1 cellular context compared by ENCODE assay signal in the genomic region with DNA sequence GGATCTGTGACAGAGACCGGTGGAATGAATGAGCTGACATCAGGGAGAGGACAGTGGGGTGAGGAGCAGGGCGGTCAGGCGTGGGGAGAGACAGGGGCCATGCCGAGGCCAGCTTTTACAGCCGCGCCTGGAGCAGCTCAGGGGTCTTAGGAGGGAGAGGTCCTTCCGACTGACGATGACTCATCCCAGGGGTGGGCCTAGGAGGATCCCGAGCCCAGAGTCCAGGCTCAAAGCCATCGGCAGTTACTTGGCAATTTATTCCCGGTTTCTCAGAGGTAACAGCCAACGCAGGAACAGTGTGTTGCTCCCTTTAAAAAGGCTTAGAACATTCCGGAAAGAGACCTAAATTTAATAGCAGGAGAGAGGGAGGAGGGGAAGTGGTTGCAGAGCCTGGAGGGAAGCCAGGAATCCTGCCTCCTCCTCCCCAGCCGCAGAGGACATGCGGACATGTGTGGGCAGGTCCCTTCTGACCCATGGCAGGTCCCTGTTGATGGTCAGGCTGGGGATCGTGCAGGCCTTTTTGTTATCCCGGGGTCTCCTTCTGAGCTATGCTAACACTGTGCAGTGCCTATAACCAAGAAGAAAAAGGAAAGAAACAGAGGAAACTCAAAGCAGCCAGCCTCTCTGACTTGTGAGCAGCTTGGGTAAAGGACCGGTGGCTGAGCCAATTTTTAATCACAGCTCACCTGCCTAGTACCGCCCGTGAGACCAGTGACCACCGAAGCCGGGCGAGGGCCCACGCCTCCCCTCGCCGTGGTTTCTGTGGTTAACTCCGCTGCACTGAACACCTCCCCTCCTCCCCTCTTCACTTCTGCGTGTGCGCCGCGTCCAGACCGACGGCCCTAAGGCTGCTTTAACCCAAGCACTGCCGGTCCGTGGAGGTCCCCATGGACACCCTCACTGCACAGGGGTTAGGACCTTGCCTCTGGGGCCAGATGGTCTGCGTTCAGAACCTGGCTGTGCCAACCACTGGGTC.
TF ChIP-seq lines count a peak whose summit lies in the region.

No MANE protein-coding gene starts in this region.

TF ChIP-seq in K562, 482 proteins besides CTCF, POLR2A, EP300 and RAD21 (continued from another document):
- TF ChIP-seq, protein P1, sequence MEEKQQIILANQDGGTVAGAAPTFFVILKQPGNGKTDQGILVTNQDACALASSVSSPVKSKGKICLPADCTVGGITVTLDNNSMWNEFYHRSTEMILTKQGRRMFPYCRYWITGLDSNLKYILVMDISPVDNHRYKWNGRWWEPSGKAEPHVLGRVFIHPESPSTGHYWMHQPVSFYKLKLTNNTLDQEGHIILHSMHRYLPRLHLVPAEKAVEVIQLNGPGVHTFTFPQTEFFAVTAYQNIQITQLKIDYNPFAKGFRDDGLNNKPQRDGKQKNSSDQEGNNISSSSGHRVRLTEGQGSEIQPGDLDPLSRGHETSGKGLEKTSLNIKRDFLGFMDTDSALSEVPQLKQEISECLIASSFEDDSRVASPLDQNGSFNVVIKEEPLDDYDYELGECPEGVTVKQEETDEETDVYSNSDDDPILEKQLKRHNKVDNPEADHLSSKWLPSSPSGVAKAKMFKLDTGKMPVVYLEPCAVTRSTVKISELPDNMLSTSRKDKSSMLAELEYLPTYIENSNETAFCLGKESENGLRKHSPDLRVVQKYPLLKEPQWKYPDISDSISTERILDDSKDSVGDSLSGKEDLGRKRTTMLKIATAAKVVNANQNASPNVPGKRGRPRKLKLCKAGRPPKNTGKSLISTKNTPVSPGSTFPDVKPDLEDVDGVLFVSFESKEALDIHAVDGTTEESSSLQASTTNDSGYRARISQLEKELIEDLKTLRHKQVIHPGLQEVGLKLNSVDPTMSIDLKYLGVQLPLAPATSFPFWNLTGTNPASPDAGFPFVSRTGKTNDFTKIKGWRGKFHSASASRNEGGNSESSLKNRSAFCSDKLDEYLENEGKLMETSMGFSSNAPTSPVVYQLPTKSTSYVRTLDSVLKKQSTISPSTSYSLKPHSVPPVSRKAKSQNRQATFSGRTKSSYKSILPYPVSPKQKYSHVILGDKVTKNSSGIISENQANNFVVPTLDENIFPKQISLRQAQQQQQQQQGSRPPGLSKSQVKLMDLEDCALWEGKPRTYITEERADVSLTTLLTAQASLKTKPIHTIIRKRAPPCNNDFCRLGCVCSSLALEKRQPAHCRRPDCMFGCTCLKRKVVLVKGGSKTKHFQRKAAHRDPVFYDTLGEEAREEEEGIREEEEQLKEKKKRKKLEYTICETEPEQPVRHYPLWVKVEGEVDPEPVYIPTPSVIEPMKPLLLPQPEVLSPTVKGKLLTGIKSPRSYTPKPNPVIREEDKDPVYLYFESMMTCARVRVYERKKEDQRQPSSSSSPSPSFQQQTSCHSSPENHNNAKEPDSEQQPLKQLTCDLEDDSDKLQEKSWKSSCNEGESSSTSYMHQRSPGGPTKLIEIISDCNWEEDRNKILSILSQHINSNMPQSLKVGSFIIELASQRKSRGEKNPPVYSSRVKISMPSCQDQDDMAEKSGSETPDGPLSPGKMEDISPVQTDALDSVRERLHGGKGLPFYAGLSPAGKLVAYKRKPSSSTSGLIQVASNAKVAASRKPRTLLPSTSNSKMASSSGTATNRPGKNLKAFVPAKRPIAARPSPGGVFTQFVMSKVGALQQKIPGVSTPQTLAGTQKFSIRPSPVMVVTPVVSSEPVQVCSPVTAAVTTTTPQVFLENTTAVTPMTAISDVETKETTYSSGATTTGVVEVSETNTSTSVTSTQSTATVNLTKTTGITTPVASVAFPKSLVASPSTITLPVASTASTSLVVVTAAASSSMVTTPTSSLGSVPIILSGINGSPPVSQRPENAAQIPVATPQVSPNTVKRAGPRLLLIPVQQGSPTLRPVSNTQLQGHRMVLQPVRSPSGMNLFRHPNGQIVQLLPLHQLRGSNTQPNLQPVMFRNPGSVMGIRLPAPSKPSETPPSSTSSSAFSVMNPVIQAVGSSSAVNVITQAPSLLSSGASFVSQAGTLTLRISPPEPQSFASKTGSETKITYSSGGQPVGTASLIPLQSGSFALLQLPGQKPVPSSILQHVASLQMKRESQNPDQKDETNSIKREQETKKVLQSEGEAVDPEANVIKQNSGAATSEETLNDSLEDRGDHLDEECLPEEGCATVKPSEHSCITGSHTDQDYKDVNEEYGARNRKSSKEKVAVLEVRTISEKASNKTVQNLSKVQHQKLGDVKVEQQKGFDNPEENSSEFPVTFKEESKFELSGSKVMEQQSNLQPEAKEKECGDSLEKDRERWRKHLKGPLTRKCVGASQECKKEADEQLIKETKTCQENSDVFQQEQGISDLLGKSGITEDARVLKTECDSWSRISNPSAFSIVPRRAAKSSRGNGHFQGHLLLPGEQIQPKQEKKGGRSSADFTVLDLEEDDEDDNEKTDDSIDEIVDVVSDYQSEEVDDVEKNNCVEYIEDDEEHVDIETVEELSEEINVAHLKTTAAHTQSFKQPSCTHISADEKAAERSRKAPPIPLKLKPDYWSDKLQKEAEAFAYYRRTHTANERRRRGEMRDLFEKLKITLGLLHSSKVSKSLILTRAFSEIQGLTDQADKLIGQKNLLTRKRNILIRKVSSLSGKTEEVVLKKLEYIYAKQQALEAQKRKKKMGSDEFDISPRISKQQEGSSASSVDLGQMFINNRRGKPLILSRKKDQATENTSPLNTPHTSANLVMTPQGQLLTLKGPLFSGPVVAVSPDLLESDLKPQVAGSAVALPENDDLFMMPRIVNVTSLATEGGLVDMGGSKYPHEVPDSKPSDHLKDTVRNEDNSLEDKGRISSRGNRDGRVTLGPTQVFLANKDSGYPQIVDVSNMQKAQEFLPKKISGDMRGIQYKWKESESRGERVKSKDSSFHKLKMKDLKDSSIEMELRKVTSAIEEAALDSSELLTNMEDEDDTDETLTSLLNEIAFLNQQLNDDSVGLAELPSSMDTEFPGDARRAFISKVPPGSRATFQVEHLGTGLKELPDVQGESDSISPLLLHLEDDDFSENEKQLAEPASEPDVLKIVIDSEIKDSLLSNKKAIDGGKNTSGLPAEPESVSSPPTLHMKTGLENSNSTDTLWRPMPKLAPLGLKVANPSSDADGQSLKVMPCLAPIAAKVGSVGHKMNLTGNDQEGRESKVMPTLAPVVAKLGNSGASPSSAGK (IDR thresholded peaks at IDR 0.05) = peak; percentile 48; the same call in 1 of the 2 replicates
- TF ChIP-seq ID3 (CRISPR knock-in tag; IDR thresholded peaks at IDR 0.05) = no peak
- TF ChIP-seq ID3 (tag; IDR thresholded peaks at IDR 0.05) = 0 out of 2 replicates have a peak, but pooled peaks have one; percentile 36
- peak; percentile 65 for TF ChIP-seq RBFOX2 (IDR thresholded peaks at IDR 0.05; ENCODE audit: low read depth, low read length)
- TF ChIP-seq, protein P2, sequence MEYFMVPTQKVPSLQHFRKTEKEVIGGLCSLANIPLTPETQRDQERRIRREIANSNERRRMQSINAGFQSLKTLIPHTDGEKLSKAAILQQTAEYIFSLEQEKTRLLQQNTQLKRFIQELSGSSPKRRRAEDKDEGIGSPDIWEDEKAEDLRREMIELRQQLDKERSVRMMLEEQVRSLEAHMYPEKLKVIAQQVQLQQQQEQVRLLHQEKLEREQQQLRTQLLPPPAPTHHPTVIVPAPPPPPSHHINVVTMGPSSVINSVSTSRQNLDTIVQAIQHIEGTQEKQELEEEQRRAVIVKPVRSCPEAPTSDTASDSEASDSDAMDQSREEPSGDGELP (CRISPR knock-in tag; IDR thresholded peaks at IDR 0.05; ENCODE audit: borderline replicate concordance) = peak; percentile 13; the same call in 1 of the 2 replicates
- TF ChIP-seq SFPQ (IDR thresholded peaks at IDR 0.05; ENCODE audit: low read depth, low read length) = no peak
- peak; percentile 92 for TF ChIP-seq ZBTB1 (CRISPR knock-in tag; IDR thresholded peaks at IDR 0.05; ENCODE audit: borderline replicate concordance, low read depth)
- no peak for TF ChIP-seq TAF7 (tag; IDR thresholded peaks at IDR 0.05)
- 0 out of 2 replicates have a peak, but pooled peaks have one; percentile 49 for TF ChIP-seq MYC (IDR thresholded peaks at IDR 0.05; ENCODE audit: low read depth, low read length)
- TF ChIP-seq MYC (CRISPR knock-in tag; IDR thresholded peaks at IDR 0.05; ENCODE audit: borderline replicate concordance, low read depth) = peak; percentile 44; the same call in 1 of the 2 replicates
- 0 out of 2 replicates have a peak, but pooled peaks have one; percentile 31 for TF ChIP-seq LCOR (CRISPR knock-in tag; IDR thresholded peaks at IDR 0.05)
- peak; percentile 45; the same call in 1 of the 2 replicates for TF ChIP-seq ZNF584 (CRISPR knock-in tag; IDR thresholded peaks at IDR 0.05; ENCODE audit: low read depth)
